Comparison of ENCODE assay signal across 13 cellular contexts in the genomic region with DNA sequence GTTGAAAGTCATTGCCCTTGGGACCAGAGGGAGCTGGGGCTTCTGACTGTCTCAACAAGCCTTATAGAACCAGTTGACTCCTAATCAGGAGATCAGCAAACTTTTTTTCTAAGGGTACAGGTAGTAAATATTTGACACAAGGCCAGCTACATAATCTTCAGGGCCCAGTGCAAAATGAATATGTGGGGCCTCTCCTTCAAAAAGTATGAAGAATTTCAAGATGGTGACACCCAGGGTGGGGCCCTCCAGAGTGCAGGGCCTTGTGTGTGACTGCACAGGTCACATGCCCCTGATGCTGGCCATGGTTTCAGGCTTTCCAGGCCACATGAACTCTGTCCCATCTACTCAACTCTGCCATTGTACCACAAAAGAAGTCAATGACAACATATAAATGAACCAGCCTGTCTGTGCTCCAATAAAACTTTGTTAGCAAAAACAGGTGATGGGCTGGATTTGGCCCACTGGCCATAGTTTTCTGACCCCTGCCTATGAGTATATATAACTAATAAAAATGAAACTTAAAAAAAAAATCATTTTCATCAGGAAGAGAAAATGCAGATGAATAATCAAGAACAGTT. TPM values are rescaled to one million over a fixed set of nuclear protein-coding genes. Genes with fewer than 3 reads are reported as not detected.
"Had no signal": no experiment of that assay in that cellular context is flagged by ENCODE, and none has a peak within 500 bp of the region (broad histone marks: within the 10 kb centered on the region; RNA-seq: fewer than 3 reads in every experiment).

No MANE protein-coding gene starts in this region.

- H3K4me1 Mint-ChIP-seq: memory B cell had no signal

- H3K9me3 ChIP-seq: body of pancreas, esophagus muscularis mucosa had no signal

- ATAC-seq: activated CD8-positive, alpha-beta T cell treated with anti-CD3 and anti-CD28 coated beads for 36 hours; body of pancreas; effector memory CD8-positive, alpha-beta T cell had no signal

- H3K27ac ChIP-seq: body of pancreas, esophagus muscularis mucosa had no signal

- H3K4me3 ChIP-seq: body of pancreas, esophagus muscularis mucosa had no signal

- H3K27me3 Mint-ChIP-seq: activated CD8-positive, alpha-beta T cell treated with anti-CD3 and anti-CD28 coated beads for 36 hours; activated naive CD4-positive, alpha-beta T cell treated with anti-CD3 and anti-CD28 coated beads, Interleukin-2, amount 50 U/mL, for 24 hours had no signal

- H3K4me3 Mint-ChIP-seq: activated CD8-positive, alpha-beta T cell treated with anti-CD3 and anti-CD28 coated beads for 36 hours; central memory CD8-positive, alpha-beta T cell; dendritic cell treated with granulocyte-macrophage colony-stimulating factor and Interleukin-4, amounts not matched to agents 40 ng/mL and 50 ng/mL, for 4 days; memory B cell; nephron had no signal

- DNase-seq: activated CD8-positive, alpha-beta memory T cell treated with anti-CD3 and anti-CD28 coated beads, Interleukin-2, amount 50 U/mL, for 4 hours; activated CD8-positive, alpha-beta T cell treated with anti-CD3 and anti-CD28 coated beads for 36 hours; body of pancreas; effector memory CD8-positive, alpha-beta T cell; glutamatergic neuron; stimulated activated CD4-positive, alpha-beta T cell treated with anti-CD3 and anti-CD28 coated beads, Interleukin-2, amount 100 ng/mL, for 48 hours; stimulated activated naive CD4-positive, alpha-beta T cell treated with Interleukin-2 at 50 U/mL for 16 hours had no signal

- H3K27me3 ChIP-seq: body of pancreas had no signal

- H3K27ac Mint-ChIP-seq: dendritic cell treated with granulocyte-macrophage colony-stimulating factor and Interleukin-4, amounts not matched to agents 40 ng/mL and 50 ng/mL, for 4 days; memory B cell had no signal

RNA-seq across cellular contexts. Expression of gene MMRN2, which starts 6.1 kb away (rescaled TPM):
- total RNA-seq: activated CD8-positive, alpha-beta T cell treated with anti-CD3 and anti-CD28 coated beads for 36 hours had no signal

RNA-seq across cellular contexts. Expression of gene SNCG, which starts 7.1 kb away (rescaled TPM):
- total RNA-seq: activated CD8-positive, alpha-beta T cell treated with anti-CD3 and anti-CD28 coated beads for 36 hours had no signal

RNA-seq across cellular contexts. Expression of gene ADIRF, which starts 17.0 kb away (rescaled TPM):
- total RNA-seq: activated CD8-positive, alpha-beta T cell treated with anti-CD3 and anti-CD28 coated beads for 36 hours had no signal
